ENCODE assay signal across 19 cellular contexts in genomic region chr17:59464246-59464645, GRCh38.
DNase-seq lines count a peak whose midpoint lies in the region; ATAC-seq, FAIRE-seq and TF ChIP-seq lines count a peak whose summit lies in the region.
"Had no signal": no experiment of that assay in that cellular context is flagged by ENCODE, and none has a peak within 500 bp of the region (broad histone marks: within the 10 kb centered on the region; RNA-seq: fewer than 3 reads in every experiment).

No MANE protein-coding gene starts in this region.

- no peaks in the 10 kb centered on the region for H3K9me3 Mint-ChIP-seq in endodermal cell
- H3K9me3 Mint-ChIP-seq: CD8-positive, alpha-beta memory T cell; H9 had no signal

- FAIRE-seq in D721Med (lab: Jason Lieb, UNC) = no peak
- FAIRE-seq: A204.1 had no signal

- no peak for TF ChIP-seq POLR2A in testis (IDR thresholded peaks at IDR 0.05)

- H3K4me1 ChIP-seq in endodermal cell (ENCODE audit: control insufficient read depth, insufficient read depth, low read length) (no peaks in the 10 kb centered on the region), testis (no peaks in the 10 kb centered on the region)
- H3K4me1 ChIP-seq: BE2C had no signal

- H3K27me3 ChIP-seq in endodermal cell (ENCODE audit: control insufficient read depth, insufficient read depth, low read length, poor library complexity, severe bottlenecking) (no peaks in the 10 kb centered on the region), testis (no peaks in the 10 kb centered on the region)
- H3K27me3 ChIP-seq: BE2C had no signal

- WGBS in endodermal cell (ENCODE audit: insufficient coverage in 1 of 2, insufficient read length in 1 of 2), 2 experiments = 93 to 96% methylated on average over 4 to 5 of the region's 5 CpGs
- WGBS in testis, 2 donors = 95% methylated on average over 5 of the region's 5 CpGs

- H3K4me1 Mint-ChIP-seq in endodermal cell = peaks cover 8% of the 10 kb centered on the region

- DNase-seq in endodermal cell (peak; percentile 33), left lobe of liver (ENCODE audit: low spot score) (peak; percentile 48), testis (peak; percentile 1), HPDE6-E6E7 (ENCODE audit: extremely low spot score) (no peak), D721Med (ENCODE audit: insufficient read length, low spot score) (no peak)
- DNase-seq: ACHN; BE2C; C1 segment of cervical spinal cord; CD4-positive, CD25-positive, alpha-beta regulatory T cell; CD8-positive, alpha-beta memory T cell; DMS79 treated with DMSO at 0.1 percent for 48 hours; GF-D8; GOT3; H9; IMR-90 had no signal

- H3K27me3 Mint-ChIP-seq in endodermal cell (ENCODE audit: insufficient read depth) = peaks cover 3% of the 10 kb centered on the region

- no peak overlapping the region for H3K27ac ChIP-seq in endodermal cell (ENCODE audit: low read depth, low read length)
- H3K27ac ChIP-seq in testis = no peak overlapping the region

- H3K9me3 ChIP-seq in endodermal cell (ENCODE audit: control insufficient read depth, low read length) (no peaks in the 10 kb centered on the region), testis (no peaks in the 10 kb centered on the region)
- H3K9me3 ChIP-seq: BE2C had no signal

- no peak overlapping the region for H3K27ac Mint-ChIP-seq in endodermal cell
- H3K27ac Mint-ChIP-seq: CD4-positive, CD25-positive, alpha-beta regulatory T cell; CD8-positive, alpha-beta memory T cell; H9 had no signal

- TF ChIP-seq CTCF in endodermal cell (conservative IDR thresholded peaks at IDR 0.05) = no peak
- TF ChIP-seq CTCF in testis (IDR thresholded peaks at IDR 0.05) = no peak
- no peak for TF ChIP-seq CTCF in D721Med (IDR thresholded peaks at IDR 0.05; ENCODE audit: insufficient read depth, missing control alignments)

- H3K36me3 Mint-ChIP-seq in endodermal cell (ENCODE audit: low read depth) = no peaks in the 10 kb centered on the region
- H3K36me3 Mint-ChIP-seq: CD4-positive, CD25-positive, alpha-beta regulatory T cell; CD8-positive, alpha-beta memory T cell had no signal

- ATAC-seq in left lobe of liver = peak; percentile 7
- no peak for ATAC-seq in GM19328 (IDR thresholded peaks at IDR 0.05; ENCODE audit: unreplicated experiment)
- no peak for ATAC-seq in HG02610 (IDR thresholded peaks at IDR 0.05; ENCODE audit: unreplicated experiment)

- H3K4me3 ChIP-seq in endodermal cell (ENCODE audit: low read length) (no peak overlapping the region), testis (no peak overlapping the region)
- H3K4me3 ChIP-seq: K562 had no signal

- H3K4me3 Mint-ChIP-seq in endodermal cell = no peak overlapping the region
- H3K4me3 Mint-ChIP-seq: CD4-positive, CD25-positive, alpha-beta regulatory T cell; CD8-positive, alpha-beta memory T cell; H9 had no signal

- intact Hi-C loops in testis (cut with DNase I; ENCODE audit: low total_unique reads) = no loop called here

- H3K9ac ChIP-seq in endodermal cell (ENCODE audit: extremely low read depth, low read length, poor library complexity, severe bottlenecking) = no peak overlapping the region

- no peaks in the 10 kb centered on the region for H3K36me3 ChIP-seq in endodermal cell (ENCODE audit: control insufficient read depth, insufficient read depth, low read length)
- no peaks in the 10 kb centered on the region for H3K36me3 ChIP-seq in testis (ENCODE audit: low read depth, missing control alignments)
- H3K36me3 ChIP-seq: BE2C had no signal

Comparison
In these comparisons a context has a peak if more than half of its experiments do, and no peak if none do; other contexts are left out.
1. DNase-seq: peak in endodermal cell (single experiment), left lobe of liver (single experiment) and testis (single experiment); none in HPDE6-E6E7 (single experiment) and D721Med (single experiment).